Comparison of ENCODE assay signal across 21 cellular contexts in the genomic region with DNA sequence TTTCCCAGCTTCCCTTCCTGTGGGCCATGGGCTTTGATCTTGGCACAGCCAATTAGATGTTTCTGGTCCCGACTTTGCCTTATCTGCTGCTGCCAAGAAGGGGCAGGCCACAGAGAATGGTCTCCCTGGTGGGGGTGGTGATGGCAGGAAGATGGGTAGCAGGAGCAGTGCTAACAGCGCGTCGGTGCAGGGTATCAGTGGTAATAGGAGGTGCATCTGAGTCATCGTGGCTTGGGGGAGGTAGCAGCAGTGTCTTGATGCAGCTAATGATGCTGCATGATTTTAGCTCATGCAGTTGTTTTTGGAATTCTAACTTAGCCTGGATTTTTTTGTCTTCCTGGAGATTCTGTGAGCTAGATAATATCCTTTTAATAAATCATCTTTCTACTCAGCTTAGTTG. TPM values are rescaled to one million over a fixed set of nuclear protein-coding genes. Genes with fewer than 3 reads are reported as not detected.
A peak's percentile ranks its signal among the peaks of the same experiment; 100 is the strongest.
DNase-seq lines count a peak whose midpoint lies in the region; ATAC-seq lines count a peak whose summit lies in the region.
"Had no signal": no experiment of that assay in that cellular context is flagged by ENCODE, and none has a peak within 500 bp of the region (broad histone marks: within the 10 kb centered on the region; RNA-seq: fewer than 3 reads in every experiment).

No MANE protein-coding gene starts in this region.

- H3K4me3 Mint-ChIP-seq in activated CD4-positive, alpha-beta memory T cell treated with anti-CD3 and anti-CD28 coated beads for 36 hours, result no peak overlapping the region
- no peak overlapping the region for H3K4me3 Mint-ChIP-seq in activated CD4-positive, alpha-beta memory T cell treated with anti-CD3 and anti-CD28 coated beads, Interleukin-2, amount 10 ng/mL, durations not matched to agents 7 days and 5 days
- H3K4me3 Mint-ChIP-seq in activated naive CD8-positive, alpha-beta T cell treated with anti-CD3 and anti-CD28 coated beads, Interleukin-2, amount 50 U/mL, for 24 hours, result no peak overlapping the region
- H3K4me3 Mint-ChIP-seq: CD14-positive monocyte, memory B cell, nephron progenitor cell, type B pancreatic cell had no signal

- CTCF ChIA-PET in activated CD4-positive, alpha-beta memory T cell treated with anti-CD3 and anti-CD28 coated beads for 36 hours (lab: Charles Lee), result no interaction called here
- CTCF ChIA-PET in activated CD4-positive, alpha-beta memory T cell treated with anti-CD3 and anti-CD28 coated beads, Interleukin-2, amount 10 ng/mL, durations not matched to agents 7 days and 5 days (lab: Charles Lee), result no interaction called here

- H3K27ac Mint-ChIP-seq in activated CD4-positive, alpha-beta memory T cell treated with anti-CD3 and anti-CD28 coated beads for 36 hours, result no peak overlapping the region
- H3K27ac Mint-ChIP-seq in activated CD4-positive, alpha-beta memory T cell treated with anti-CD3 and anti-CD28 coated beads, Interleukin-2, amount 10 ng/mL, durations not matched to agents 7 days and 5 days, result no peak overlapping the region
- H3K27ac Mint-ChIP-seq in activated naive CD8-positive, alpha-beta T cell treated with anti-CD3 and anti-CD28 coated beads, Interleukin-2, amount 50 U/mL, for 24 hours, result no peak overlapping the region
- H3K27ac Mint-ChIP-seq: CD14-positive monocyte, memory B cell, nephron progenitor cell, type B pancreatic cell had no signal

- intact Hi-C loops in activated CD4-positive, alpha-beta memory T cell treated with anti-CD3 and anti-CD28 coated beads for 36 hours (cut with micrococcal nuclease), result no loop called here
- intact Hi-C loops in left colon (cut with DNase I, micrococcal nuclease), result no loop called here

- peak; percentile 93 for ATAC-seq in activated naive CD8-positive, alpha-beta T cell treated with anti-CD3 and anti-CD28 coated beads, Interleukin-2, amount 50 U/mL, for 24 hours
- ATAC-seq in left colon (no peak), GM18870 (IDR thresholded peaks at IDR 0.05; ENCODE audit: unreplicated experiment) (no peak)

- no peaks in the 10 kb centered on the region for H3K36me3 Mint-ChIP-seq in activated CD4-positive, alpha-beta memory T cell treated with anti-CD3 and anti-CD28 coated beads for 36 hours
- no peaks in the 10 kb centered on the region for H3K36me3 Mint-ChIP-seq in activated CD4-positive, alpha-beta memory T cell treated with anti-CD3 and anti-CD28 coated beads, Interleukin-2, amount 10 ng/mL, durations not matched to agents 7 days and 5 days (ENCODE audit: low read depth)
- H3K36me3 Mint-ChIP-seq in activated naive CD8-positive, alpha-beta T cell treated with anti-CD3 and anti-CD28 coated beads, Interleukin-2, amount 50 U/mL, for 24 hours (ENCODE audit: low read depth), result no peaks in the 10 kb centered on the region
- H3K36me3 Mint-ChIP-seq: CD14-positive monocyte, memory B cell, type B pancreatic cell had no signal

- peaks cover 2% of the 10 kb centered on the region for H3K27me3 Mint-ChIP-seq in activated CD4-positive, alpha-beta memory T cell treated with anti-CD3 and anti-CD28 coated beads for 36 hours
- H3K27me3 Mint-ChIP-seq in activated CD4-positive, alpha-beta memory T cell treated with anti-CD3 and anti-CD28 coated beads, Interleukin-2, amount 10 ng/mL, durations not matched to agents 7 days and 5 days, result no peaks in the 10 kb centered on the region
- no peaks in the 10 kb centered on the region for H3K27me3 Mint-ChIP-seq in activated naive CD8-positive, alpha-beta T cell treated with anti-CD3 and anti-CD28 coated beads, Interleukin-2, amount 50 U/mL, for 24 hours
- H3K27me3 Mint-ChIP-seq: type B pancreatic cell had no signal

- H3K4me1 Mint-ChIP-seq in activated CD4-positive, alpha-beta memory T cell treated with anti-CD3 and anti-CD28 coated beads for 36 hours (ENCODE audit: low read depth), result peaks cover 4% of the 10 kb centered on the region
- peaks cover 4% of the 10 kb centered on the region for H3K4me1 Mint-ChIP-seq in activated CD4-positive, alpha-beta memory T cell treated with anti-CD3 and anti-CD28 coated beads, Interleukin-2, amount 10 ng/mL, durations not matched to agents 7 days and 5 days
- peaks cover 10% of the 10 kb centered on the region for H3K4me1 Mint-ChIP-seq in activated naive CD8-positive, alpha-beta T cell treated with anti-CD3 and anti-CD28 coated beads, Interleukin-2, amount 50 U/mL, for 24 hours
- H3K4me1 Mint-ChIP-seq: CD14-positive monocyte had no signal

- DNase-seq in activated CD4-positive, alpha-beta memory T cell treated with anti-CD3 and anti-CD28 coated beads for 36 hours, result peak; percentile 33
- DNase-seq in activated CD4-positive, alpha-beta memory T cell treated with anti-CD3 and anti-CD28 coated beads, Interleukin-2, amount 10 ng/mL, durations not matched to agents 7 days and 5 days, result no peak
- DNase-seq in HT1080 (ENCODE audit: low read depth) (peak; percentile 36), non-pigmented ciliary epithelial cell (ENCODE audit: low read depth) (peak; percentile 0), mucosa of gallbladder (ENCODE audit: low spot score) (no peak), left colon (no peak)
- peak; percentile 36 for DNase-seq in activated naive CD8-positive, alpha-beta T cell treated with anti-CD3 and anti-CD28 coated beads, Interleukin-2, amount 50 U/mL, for 24 hours
- DNase-seq: activated gamma-delta T cell treated with Interleukin-2 at 50 U/mL for 16 hours; colonic mucosa; GOT3; kidney; NCI-H187; NCI-H446 treated with DMSO at 0.1 percent for 48 hours; nephron progenitor cell; stimulated activated naive CD4-positive, alpha-beta T cell; SW 1271 had no signal

- no peaks in the 10 kb centered on the region for H3K9me3 Mint-ChIP-seq in activated CD4-positive, alpha-beta memory T cell treated with anti-CD3 and anti-CD28 coated beads for 36 hours
- no peaks in the 10 kb centered on the region for H3K9me3 Mint-ChIP-seq in activated CD4-positive, alpha-beta memory T cell treated with anti-CD3 and anti-CD28 coated beads, Interleukin-2, amount 10 ng/mL, durations not matched to agents 7 days and 5 days
- no peaks in the 10 kb centered on the region for H3K9me3 Mint-ChIP-seq in activated naive CD8-positive, alpha-beta T cell treated with anti-CD3 and anti-CD28 coated beads, Interleukin-2, amount 50 U/mL, for 24 hours
- H3K9me3 Mint-ChIP-seq: type B pancreatic cell had no signal

- POLR2A ChIA-PET in activated CD4-positive, alpha-beta memory T cell treated with anti-CD3 and anti-CD28 coated beads for 36 hours (lab: Charles Lee), result no interaction called here
- POLR2A ChIA-PET in activated CD4-positive, alpha-beta memory T cell treated with anti-CD3 and anti-CD28 coated beads, Interleukin-2, amount 10 ng/mL, durations not matched to agents 7 days and 5 days (lab: Charles Lee), result no interaction called here

RNA-seq across cellular contexts. Expression of gene MAS1, which starts 18.9 kb away (rescaled TPM):
- not detected for total RNA-seq in activated CD4-positive, alpha-beta memory T cell treated with anti-CD3 and anti-CD28 coated beads for 36 hours
- not detected for total RNA-seq in activated CD4-positive, alpha-beta memory T cell treated with anti-CD3 and anti-CD28 coated beads, Interleukin-2, amount 10 ng/mL, durations not matched to agents 7 days and 5 days
- total RNA-seq in HT1080 (2014; rRNA removed; shearing (Covaris generic)), result not detected in 2 replicates
- not detected in 2 replicates for polyA plus RNA-seq in HT1080 (2015; cell fraction: cytosol; rRNA removed)
- polyA plus RNA-seq in HT1080 (2015; cell fraction: nucleus; rRNA removed), result not detected in 2 replicates
- total RNA-seq in mucosa of gallbladder (not detected), left colon (not detected)
- total RNA-seq: colonic mucosa, kidney, smooth muscle cell had no signal
- polyA plus RNA-seq: CD14-positive monocyte, smooth muscle cell had no signal

Comparison
In these comparisons a context has a peak if more than half of its experiments do, and no peak if none do; other contexts are left out.
1. DNase-seq: peak in activated CD4-positive, alpha-beta memory T cell treated with anti-CD3 and anti-CD28 coated beads for 36 hours (single experiment), HT1080 (single experiment), activated naive CD8-positive, alpha-beta T cell treated with anti-CD3 and anti-CD28 coated beads, Interleukin-2, amount 50 U/mL, for 24 hours (single experiment) and non-pigmented ciliary epithelial cell (single experiment); none in activated CD4-positive, alpha-beta memory T cell treated with anti-CD3 and anti-CD28 coated beads, Interleukin-2, amount 10 ng/mL, durations not matched to agents 7 days and 5 days (single experiment), mucosa of gallbladder (single experiment) and left colon (0 of 2).